Comparison of ENCODE assay signal across 16 cellular contexts in the genomic region with DNA sequence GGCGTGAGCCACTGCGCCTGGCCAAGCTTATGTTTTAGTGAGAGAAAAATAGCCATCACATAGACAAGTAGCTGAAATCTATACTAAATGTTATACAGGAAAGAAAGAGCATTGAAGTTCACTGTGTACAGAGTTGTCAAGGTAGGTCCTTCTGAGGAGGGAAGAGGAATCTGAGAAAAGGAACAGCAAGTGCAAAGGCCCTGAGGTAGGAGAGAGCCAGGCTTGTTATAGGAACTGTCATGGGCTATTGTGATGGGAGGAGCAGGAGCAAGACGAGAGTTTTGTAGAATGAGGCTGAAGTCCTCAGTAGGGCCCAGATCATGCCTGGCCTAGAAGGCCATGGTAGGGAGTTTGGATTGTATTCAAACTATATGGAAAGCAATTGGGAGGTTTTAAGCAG. TPM values are rescaled to one million over a fixed set of nuclear protein-coding genes. Genes with fewer than 3 reads are reported as not detected.
DNase-seq lines count a peak whose midpoint lies in the region; ATAC-seq lines count a peak whose summit lies in the region.
"Had no signal": no experiment of that assay in that cellular context is flagged by ENCODE, and none has a peak within 500 bp of the region (broad histone marks: within the 10 kb centered on the region; RNA-seq: fewer than 3 reads in every experiment).

No MANE protein-coding gene starts in this region.

- no peaks in the 10 kb centered on the region for H3K9me3 Mint-ChIP-seq in activated CD8-positive, alpha-beta memory T cell treated with anti-CD3 and anti-CD28 coated beads, Interleukin-2, amount 10 ng/mL, durations not matched to agents 7 days and 5 days (ENCODE audit: low read depth)
- H3K9me3 Mint-ChIP-seq in effector memory CD8-positive, alpha-beta T cell, result no peaks in the 10 kb centered on the region
- no peaks in the 10 kb centered on the region for H3K9me3 Mint-ChIP-seq in stimulated activated effector memory CD8-positive, alpha-beta T cell treated with anti-CD3 and anti-CD28 coated beads, Interleukin-12 subunit alpha, Interleukin-12 subunit beta, amount 100 ng/mL, for 72 hours

- no peak for ATAC-seq in activated CD8-positive, alpha-beta memory T cell treated with anti-CD3 and anti-CD28 coated beads, Interleukin-2, amount 10 ng/mL, durations not matched to agents 7 days and 5 days
- ATAC-seq in T-helper 17 cell (no peak), GM21528 (IDR thresholded peaks at IDR 0.05; ENCODE audit: low FRiP score, unreplicated experiment) (no peak)
- ATAC-seq in effector memory CD8-positive, alpha-beta T cell (replicated peaks), result no peak
- no peak for ATAC-seq in stimulated activated effector memory CD8-positive, alpha-beta T cell treated with anti-CD3 and anti-CD28 coated beads, Interleukin-12 subunit alpha, Interleukin-12 subunit beta, amount 100 ng/mL, for 72 hours
- ATAC-seq: gastrocnemius medialis had no signal

- no peak for DNase-seq in activated CD8-positive, alpha-beta memory T cell treated with anti-CD3 and anti-CD28 coated beads, Interleukin-2, amount 10 ng/mL, durations not matched to agents 7 days and 5 days
- no peak for DNase-seq in activated CD8-positive, alpha-beta memory T cell treated with anti-CD3 and anti-CD28 coated beads for 24 hours
- DNase-seq in T-helper 17 cell (no peak), foreskin melanocyte (no peak), NCI-H187 treated with DMSO at 0.1 percent for 48 hours (lab: John Stamatoyannopoulos, UW) (no peak)
- no peak for DNase-seq in effector memory CD8-positive, alpha-beta T cell
- DNase-seq in stimulated activated effector memory CD8-positive, alpha-beta T cell treated with anti-CD3 and anti-CD28 coated beads, Interleukin-12 subunit alpha, Interleukin-12 subunit beta, amount 100 ng/mL, for 72 hours (ENCODE audit: low spot score in 2 of 2), result no peak
- DNase-seq: gastrocnemius medialis; left ventricle myocardium inferior; NCI-H1417 treated with DMSO at 0.1 percent for 48 hours; NCI-H2227 treated with DMSO at 0.1 percent for 48 hours; stimulated activated naive CD4-positive, alpha-beta T cell treated with Interleukin-2 at 50 U/mL for 16 hours had no signal

- H3K4me3 Mint-ChIP-seq in activated CD8-positive, alpha-beta memory T cell treated with anti-CD3 and anti-CD28 coated beads, Interleukin-2, amount 10 ng/mL, durations not matched to agents 7 days and 5 days, result no peak overlapping the region
- peak overlapping the region; percentile 33 for H3K4me3 Mint-ChIP-seq in T-helper 17 cell
- H3K4me3 Mint-ChIP-seq in effector memory CD8-positive, alpha-beta T cell, result peak overlapping the region in 1 of 2 donors; percentile 15
- H3K4me3 Mint-ChIP-seq in stimulated activated effector memory CD8-positive, alpha-beta T cell treated with anti-CD3 and anti-CD28 coated beads, Interleukin-12 subunit alpha, Interleukin-12 subunit beta, amount 100 ng/mL, for 72 hours, result peak overlapping the region; percentile 93

- no peaks in the 10 kb centered on the region for H3K27me3 Mint-ChIP-seq in activated CD8-positive, alpha-beta memory T cell treated with anti-CD3 and anti-CD28 coated beads, Interleukin-2, amount 10 ng/mL, durations not matched to agents 7 days and 5 days
- no peaks in the 10 kb centered on the region for H3K27me3 Mint-ChIP-seq in T-helper 17 cell
- no peaks in the 10 kb centered on the region for H3K27me3 Mint-ChIP-seq in effector memory CD8-positive, alpha-beta T cell
- H3K27me3 Mint-ChIP-seq: progenitor cell of endocrine pancreas had no signal

- H3K4me1 Mint-ChIP-seq in activated CD8-positive, alpha-beta memory T cell treated with anti-CD3 and anti-CD28 coated beads, Interleukin-2, amount 10 ng/mL, durations not matched to agents 7 days and 5 days, result peaks cover 76% of the 10 kb centered on the region
- H3K4me1 Mint-ChIP-seq in T-helper 17 cell, result peaks cover 71% of the 10 kb centered on the region
- peaks cover 70 to 75% of the 10 kb centered on the region in 2 donors for H3K4me1 Mint-ChIP-seq in effector memory CD8-positive, alpha-beta T cell (ENCODE audit: low read depth in 2 of 2)
- peaks cover 76% of the 10 kb centered on the region for H3K4me1 Mint-ChIP-seq in stimulated activated effector memory CD8-positive, alpha-beta T cell treated with anti-CD3 and anti-CD28 coated beads, Interleukin-12 subunit alpha, Interleukin-12 subunit beta, amount 100 ng/mL, for 72 hours

- H3K27ac Mint-ChIP-seq in activated CD8-positive, alpha-beta memory T cell treated with anti-CD3 and anti-CD28 coated beads, Interleukin-2, amount 10 ng/mL, durations not matched to agents 7 days and 5 days, result peak overlapping the region; percentile 96
- peak overlapping the region; percentile 100 for H3K27ac Mint-ChIP-seq in T-helper 17 cell
- H3K27ac Mint-ChIP-seq in effector memory CD8-positive, alpha-beta T cell, result peak overlapping the region; percentile 99
- peak overlapping the region; percentile 96 for H3K27ac Mint-ChIP-seq in stimulated activated effector memory CD8-positive, alpha-beta T cell treated with anti-CD3 and anti-CD28 coated beads, Interleukin-12 subunit alpha, Interleukin-12 subunit beta, amount 100 ng/mL, for 72 hours

- CTCF ChIA-PET in activated CD8-positive, alpha-beta memory T cell treated with anti-CD3 and anti-CD28 coated beads, Interleukin-2, amount 10 ng/mL, durations not matched to agents 7 days and 5 days (lab: Charles Lee), result interaction anchor here (1.3 to 6.9 kb wide), 7 partner anchors 8 to 42 kb away, joined by 3 to 59 read pairs (median 14); a partner anchor contains a TSS

- H3K9me3 ChIP-seq in T-helper 17 cell (ENCODE audit: control insufficient read depth, low read length, poor library complexity, severe bottlenecking), result no peaks in the 10 kb centered on the region
- H3K9me3 ChIP-seq: Caco-2, gastrocnemius medialis, left ventricle myocardium inferior, vagina had no signal

- peaks cover 37% of the 10 kb centered on the region for H3K36me3 Mint-ChIP-seq in activated CD8-positive, alpha-beta memory T cell treated with anti-CD3 and anti-CD28 coated beads, Interleukin-2, amount 10 ng/mL, durations not matched to agents 7 days and 5 days
- H3K36me3 Mint-ChIP-seq in T-helper 17 cell (ENCODE audit: low read depth), result peaks cover 14% of the 10 kb centered on the region
- H3K36me3 Mint-ChIP-seq in effector memory CD8-positive, alpha-beta T cell (ENCODE audit: insufficient read depth), result peaks cover 51% of the 10 kb centered on the region
- peaks cover 76% of the 10 kb centered on the region for H3K36me3 Mint-ChIP-seq in stimulated activated effector memory CD8-positive, alpha-beta T cell treated with anti-CD3 and anti-CD28 coated beads, Interleukin-12 subunit alpha, Interleukin-12 subunit beta, amount 100 ng/mL, for 72 hours

RNA-seq across cellular contexts. Expression of a gene that starts 4.6 kb away (rescaled TPM):
- total RNA-seq in activated CD8-positive, alpha-beta memory T cell treated with anti-CD3 and anti-CD28 coated beads, Interleukin-2, amount 10 ng/mL, durations not matched to agents 7 days and 5 days, result 10 to 100 TPM; 53.1 to 54.9 TPM
- 10 to 100 TPM; 70.2 to 71.2 TPM for total RNA-seq in T-helper 17 cell

RNA-seq across cellular contexts. Expression of a gene that starts 31.9 kb away (rescaled TPM):
- total RNA-seq in activated CD8-positive, alpha-beta memory T cell treated with anti-CD3 and anti-CD28 coated beads, Interleukin-2, amount 10 ng/mL, durations not matched to agents 7 days and 5 days, result under 1 TPM in 1 of 2 experiments, not detected in 1; 0.73 TPM
- 1 to 10 TPM; 1.3 TPM for total RNA-seq in T-helper 17 cell

RNA-seq across cellular contexts. Expression of a gene that starts 43.3 kb away (rescaled TPM):
- 1 to 10 TPM; 8.6 to 9.7 TPM for total RNA-seq in activated CD8-positive, alpha-beta memory T cell treated with anti-CD3 and anti-CD28 coated beads, Interleukin-2, amount 10 ng/mL, durations not matched to agents 7 days and 5 days
- 10 to 100 TPM; 12.0 to 14.3 TPM for total RNA-seq in T-helper 17 cell

RNA-seq across cellular contexts. Expression of a gene that starts 59.0 kb away (rescaled TPM):
- total RNA-seq in activated CD8-positive, alpha-beta memory T cell treated with anti-CD3 and anti-CD28 coated beads, Interleukin-2, amount 10 ng/mL, durations not matched to agents 7 days and 5 days, result 10 to 100 TPM; 32.9 to 41.1 TPM
- total RNA-seq in T-helper 17 cell, result 10 to 100 TPM; 29.1 to 41.9 TPM
